In the genomic region with DNA sequence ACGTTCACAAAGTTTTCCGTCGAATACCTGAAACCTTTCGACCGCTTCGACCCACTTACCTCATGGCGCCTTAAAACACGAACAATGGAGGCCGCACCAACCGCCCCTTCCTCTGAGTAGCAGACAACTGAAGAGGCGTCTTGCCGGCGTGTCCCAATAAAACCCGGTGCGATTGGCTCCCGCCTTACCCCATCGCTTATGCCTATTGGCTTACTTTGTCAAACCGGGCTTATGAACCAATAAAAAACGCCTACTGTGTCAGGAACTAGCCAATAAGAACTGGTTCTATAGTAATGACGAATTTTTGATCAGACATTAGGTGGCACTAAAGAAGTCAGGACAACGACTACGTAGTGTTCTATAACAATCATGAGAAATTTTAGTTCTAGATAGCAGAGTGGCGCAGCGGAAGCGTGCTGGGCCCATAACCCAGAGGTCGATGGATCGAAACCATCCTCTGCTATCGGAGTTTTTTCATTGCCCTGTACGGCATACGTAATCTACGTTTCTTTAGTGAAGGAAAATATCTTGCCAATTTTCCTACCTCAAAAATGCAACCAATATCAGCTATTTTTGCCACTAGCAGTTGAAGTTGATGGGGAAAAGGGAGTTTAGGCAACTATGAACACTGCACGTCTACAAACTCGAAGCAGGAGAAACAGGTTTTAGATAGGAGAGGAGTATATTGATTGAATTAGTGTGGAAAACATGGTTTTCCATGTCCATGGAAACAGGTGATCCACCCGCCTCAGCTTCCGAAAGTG, we compare ENCODE assay signal across 1 cellular context.
TF ChIP-seq lines count a peak whose summit lies in the region.

Gene ILF2 (minus strand): TSS at position 135 of the 764 bp plus-strand sequence. CDS start 71 bp downstream, at position 64.

TF ChIP-seq in K562, 482 proteins besides CTCF, POLR2A, EP300 and RAD21 (continued from another document and continues in another):
- TF ChIP-seq, protein P1, sequence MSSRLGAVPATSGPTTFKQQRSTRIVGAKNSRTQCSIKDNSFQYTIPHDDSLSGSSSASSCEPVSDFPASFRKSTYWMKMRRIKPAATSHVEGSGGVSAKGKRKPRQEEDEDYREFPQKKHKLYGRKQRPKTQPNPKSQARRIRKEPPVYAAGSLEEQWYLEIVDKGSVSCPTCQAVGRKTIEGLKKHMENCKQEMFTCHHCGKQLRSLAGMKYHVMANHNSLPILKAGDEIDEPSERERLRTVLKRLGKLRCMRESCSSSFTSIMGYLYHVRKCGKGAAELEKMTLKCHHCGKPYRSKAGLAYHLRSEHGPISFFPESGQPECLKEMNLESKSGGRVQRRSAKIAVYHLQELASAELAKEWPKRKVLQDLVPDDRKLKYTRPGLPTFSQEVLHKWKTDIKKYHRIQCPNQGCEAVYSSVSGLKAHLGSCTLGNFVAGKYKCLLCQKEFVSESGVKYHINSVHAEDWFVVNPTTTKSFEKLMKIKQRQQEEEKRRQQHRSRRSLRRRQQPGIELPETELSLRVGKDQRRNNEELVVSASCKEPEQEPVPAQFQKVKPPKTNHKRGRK (tag; IDR thresholded peaks at IDR 0.05), result no peak
- TF ChIP-seq JUND (IDR thresholded peaks at IDR 0.05; ENCODE audit: borderline replicate concordance, low read depth, low read length) (no peak; the same call in 1 of the 2 replicates), JUND (tag; IDR thresholded peaks at IDR 0.05; ENCODE audit: borderline replicate concordance, low read depth, low read length) (peak; percentile 60; the same call in 2 of the 3 replicates), SUPT5H (IDR thresholded peaks at IDR 0.05) (peak; percentile 97), PKNOX1 (IDR thresholded peaks at IDR 0.05) (peak; percentile 68), GTF3C2 (IDR thresholded peaks at IDR 0.05; ENCODE audit: borderline replicate concordance, extremely low read depth, insufficient read length) (peak; percentile 82), CBX8 (IDR thresholded peaks at IDR 0.05; ENCODE audit: borderline replicate concordance, extremely low read depth, low read depth, low read length, poor library complexity, severe bottlenecking) (no peak), CBX5 (IDR thresholded peaks at IDR 0.05; ENCODE audit: borderline replicate concordance, low read depth) (no peak), NR2C1 (IDR thresholded peaks at IDR 0.05) (no peak), NR2C1 (tag; IDR thresholded peaks at IDR 0.05) (peak; percentile 37; the same call in 1 of the 2 replicates), SOX6 (IDR thresholded peaks at IDR 0.05) (0 out of 2 replicates have a peak, but pooled peaks have one; percentile 51), ZBTB49 (CRISPR knock-in tag; IDR thresholded peaks at IDR 0.05; ENCODE audit: borderline replicate concordance) (0 out of 2 replicates have a peak, but pooled peaks have one; percentile 39), ZKSCAN3 (CRISPR knock-in tag; IDR thresholded peaks at IDR 0.05) (no peak), MLX (CRISPR knock-in tag; conservative IDR thresholded peaks at IDR 0.05) (no peak), ZBTB8A (IDR thresholded peaks at IDR 0.05; ENCODE audit: partially characterized antibody) (no peak), TRIM28 (IDR thresholded peaks at IDR 0.05) (peak; percentile 68), ZNF133 (CRISPR knock-in tag; IDR thresholded peaks at IDR 0.05) (no peak), KDM1A (IDR thresholded peaks at IDR 0.05) (no peak), NRF1 (conservative IDR thresholded peaks at IDR 0.05 in 1 of 2, IDR thresholded peaks at IDR 0.05 in 1 of 2) (no peak), MTA3 (IDR thresholded peaks at IDR 0.05; ENCODE audit: borderline replicate concordance) (peak; percentile 51; the same call in 1 of the 2 replicates), ZNF318 (IDR thresholded peaks at IDR 0.05; ENCODE audit: borderline replicate concordance in 1 of 2, low read depth in 1 of 2) (no peak), NR4A1 (CRISPR knock-in tag; IDR thresholded peaks at IDR 0.05) (no peak), NR4A1 (tag; IDR thresholded peaks at IDR 0.05) (no peak), FOXJ3 (CRISPR knock-in tag; IDR thresholded peaks at IDR 0.05) (no peak), MBD2 (IDR thresholded peaks at IDR 0.05; ENCODE audit: borderline replicate concordance, low read depth) (peak; percentile 98), FOXK2 (conservative IDR thresholded peaks at IDR 0.05 in 1 of 2, IDR thresholded peaks at IDR 0.05 in 1 of 2; ENCODE audit: low read depth in 2 of 2) (peak in 1 of 2 experiments; percentile 74; a peak in 2 of 4 replicates), NONO (IDR thresholded peaks at IDR 0.05; ENCODE audit: low read depth in 2 of 2, low read length in 1 of 2) (no peak), PBX2 (CRISPR knock-in tag; IDR thresholded peaks at IDR 0.05; ENCODE audit: low read depth) (no peak), PBX2 (tag; conservative IDR thresholded peaks at IDR 0.05; ENCODE audit: low read depth) (no peak; the same call in none of the 2 replicates), KDM2B (CRISPR knock-in tag; IDR thresholded peaks at IDR 0.05) (peak; percentile 48; the same call in 1 of the 2 replicates)
- TF ChIP-seq, protein P2, sequence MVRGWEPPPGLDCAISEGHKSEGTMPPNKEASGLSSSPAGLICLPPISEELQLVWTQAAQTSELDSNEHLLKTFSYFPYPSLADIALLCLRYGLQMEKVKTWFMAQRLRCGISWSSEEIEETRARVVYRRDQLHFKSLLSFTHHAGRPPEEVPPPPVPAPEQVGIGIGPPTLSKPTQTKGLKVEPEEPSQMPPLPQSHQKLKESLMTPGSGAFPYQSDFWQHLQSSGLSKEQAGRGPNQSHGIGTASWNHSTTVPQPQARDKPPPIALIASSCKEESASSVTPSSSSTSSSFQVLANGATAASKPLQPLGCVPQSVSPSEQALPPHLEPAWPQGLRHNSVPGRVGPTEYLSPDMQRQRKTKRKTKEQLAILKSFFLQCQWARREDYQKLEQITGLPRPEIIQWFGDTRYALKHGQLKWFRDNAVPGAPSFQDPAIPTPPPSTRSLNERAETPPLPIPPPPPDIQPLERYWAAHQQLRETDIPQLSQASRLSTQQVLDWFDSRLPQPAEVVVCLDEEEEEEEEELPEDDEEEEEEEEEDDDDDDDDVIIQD (CRISPR knock-in tag; IDR thresholded peaks at IDR 0.05), result no peak
